In the genomic region with DNA sequence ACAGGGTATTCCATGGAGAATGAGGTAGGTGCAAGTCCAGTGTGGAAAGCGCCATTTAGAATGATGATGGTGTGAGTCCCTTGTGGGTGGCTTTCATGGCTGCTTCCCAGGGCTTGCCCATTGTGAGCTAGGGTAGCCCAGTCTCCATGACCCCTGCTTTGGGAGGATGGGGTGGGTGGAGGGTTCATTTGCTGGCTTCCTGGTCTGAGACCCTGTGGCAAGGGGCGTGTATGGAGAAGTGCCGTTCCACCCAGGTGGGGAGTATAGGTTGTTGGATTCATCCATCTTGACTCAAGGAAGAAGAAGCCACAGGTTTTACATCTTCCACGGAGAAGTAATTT, we compare ENCODE assay signal across 8 cellular contexts. TPM values are rescaled to one million over a fixed set of nuclear protein-coding genes. Genes with fewer than 3 reads are reported as not detected.
DNase-seq lines count a peak whose midpoint lies in the region; ATAC-seq and TF ChIP-seq lines count a peak whose summit lies in the region.
"Had no signal": no experiment of that assay in that cellular context is flagged by ENCODE, and none has a peak within 500 bp of the region (broad histone marks: within the 10 kb centered on the region; RNA-seq: fewer than 3 reads in every experiment).

No MANE protein-coding gene starts in this region.

- H3K9me3 ChIP-seq in mammary epithelial cell (replicated peaks; ENCODE audit: insufficient read depth, low read length): no peaks in the 10 kb centered on the region
- H3K9me3 ChIP-seq in tibial nerve: peaks cover 0 to 6% (median 1%) of the 10 kb centered on the region in 4 donors
- H3K9me3 ChIP-seq: ascending aorta had no signal

- peaks cover 82% of the 10 kb centered on the region for H3K79me2 ChIP-seq in mammary epithelial cell (ENCODE audit: insufficient read depth, low read length)

- no peak for TF ChIP-seq POLR2A in tibial nerve (IDR thresholded peaks at IDR 0.05)

- TF ChIP-seq CTCF in mammary epithelial cell (conservative IDR thresholded peaks at IDR 0.05 in 1 of 2, IDR thresholded peaks at IDR 0.05 in 1 of 2; ENCODE audit: extremely low read depth in 1 of 2, insufficient read depth in 1 of 2, low read depth in 1 of 2, low read length in 2 of 2): no peak
- no peak for TF ChIP-seq CTCF in tibial nerve (IDR thresholded peaks at IDR 0.05)

- H4K20me1 ChIP-seq in mammary epithelial cell (ENCODE audit: insufficient read depth, low read length): no peaks in the 10 kb centered on the region

- dilution Hi-C loops in mammary epithelial cell (cut with HindIII; ENCODE audit: low sequenced_read_pairs): no loop called here

- DNase-seq in mammary epithelial cell: no peak
- DNase-seq in tibial nerve (ENCODE audit: low spot score in 2 of 2): no peak
- no peak for DNase-seq in NCI-H1436 treated with DMSO at 0.1 percent for 48 hours (lab: John Stamatoyannopoulos, UW)
- DNase-seq in DMS79 (lab: John Stamatoyannopoulos, UW): no peak

- H2AFZ ChIP-seq in mammary epithelial cell (ENCODE audit: low read depth, low read length): no peak overlapping the region

- H3K4me1 ChIP-seq in mammary epithelial cell (ENCODE audit: insufficient read depth, low read length) (peaks cover 43% of the 10 kb centered on the region), tibial nerve (peaks cover 0 to 8% (median 2%) of the 10 kb centered on the region in 4 donors)
- H3K4me1 ChIP-seq: ascending aorta had no signal

- H3K27ac ChIP-seq in mammary epithelial cell (ENCODE audit: insufficient read depth, low read depth, low read length) (no peak overlapping the region), skin epidermis (peak overlapping the region in 19 of 21 experiments; percentile 4 to 99 (median 75)), tibial nerve (peak overlapping the region in 1 of 4 donors; percentile 63)
- H3K27ac ChIP-seq: ascending aorta had no signal

- BruUV-seq in mammary epithelial cell (replicated peaks; lab: Mats Ljungman, UMichigan): no TSS peak

- H3K27me3 ChIP-seq in mammary epithelial cell (ENCODE audit: insufficient read depth, low read length): no peaks in the 10 kb centered on the region
- H3K27me3 ChIP-seq in tibial nerve: no peaks in the 10 kb centered on the region
- H3K27me3 ChIP-seq: ascending aorta had no signal

- TF ChIP-seq EP300 in tibial nerve (IDR thresholded peaks at IDR 0.05): no peak

- peak overlapping the region; percentile 72 for H3K4me2 ChIP-seq in mammary epithelial cell (ENCODE audit: insufficient read depth, low read depth, low read length)

- WGBS in mammary epithelial cell (ENCODE audit: low coverage, missing lambda C conversion rate): 100% methylated on average over 4 of the region's 4 CpGs
- WGBS in tibial nerve, 2 donors: 86% methylated on average over 4 of the region's 4 CpGs

- ATAC-seq in GM19035 (IDR thresholded peaks at IDR 0.05; ENCODE audit: unreplicated experiment) (peak; percentile 22), HG03460 (IDR thresholded peaks at IDR 0.05; ENCODE audit: unreplicated experiment) (peak; percentile 5)

- intact Hi-C loops in mammary epithelial cell (cut with micrococcal nuclease): no loop called here

- H3K9ac ChIP-seq in mammary epithelial cell (ENCODE audit: insufficient read depth, low read length): no peak overlapping the region

- H3K4me3 ChIP-seq in mammary epithelial cell (replicated peaks in 1 of 3; ENCODE audit: insufficient read depth in 1 of 3, low read depth in 2 of 3, low read length in 3 of 3) (no peak overlapping the region), skin epidermis (peak overlapping the region; percentile 19 to 38 (median 33)), tibial nerve (peak overlapping the region in 2 of 4 donors; percentile 29 to 33)

- H3K36me3 ChIP-seq in mammary epithelial cell (ENCODE audit: insufficient read depth, low read length) (peaks cover 2% of the 10 kb centered on the region), tibial nerve (peaks cover 0 to 39% (median 0%) of the 10 kb centered on the region in 3 donors)

- in situ Hi-C loops in mammary epithelial cell (cut with MboI; ENCODE audit: low sequenced_read_pairs in 2 of 2): no loop called here

- CTCF ChIA-PET in mammary epithelial cell (lab: Charles Lee; ENCODE audit: low non-redundant PET): interaction anchor here (0.7 kb wide), 1 partner anchor 108 kb away, joined by 5 read pairs; no protein-coding TSS in a partner anchor

RNA-seq across cellular contexts. Expression of a gene that starts 27.7 kb away (rescaled TPM):
- 10 to 100 TPM; 73.2 to 75.6 TPM for total RNA-seq in mammary epithelial cell
- polyA plus RNA-seq in mammary epithelial cell: 66.2 TPM
- 107 TPM for polyA minus RNA-seq in mammary epithelial cell
- total RNA-seq in tibial nerve: 10 to 100 TPM; 41.1 to 46.3 (median 44.0) TPM

RNA-seq across cellular contexts. Expression of a gene that starts 48.9 kb away (rescaled TPM):
- under 1 TPM in 1 of 2 donors, not detected in 1; 0.17 TPM for total RNA-seq in mammary epithelial cell
- polyA plus RNA-seq in mammary epithelial cell: 0.02 TPM
- not detected for polyA minus RNA-seq in mammary epithelial cell
- 10 to 100 TPM in 1 of 4 donors, 1 to 10 TPM in 2, under 1 TPM in 1; 0.84 to 10.5 (median 3.3) TPM for total RNA-seq in tibial nerve

Comparison
In these comparisons a context has a peak if more than half of its experiments do, and no peak if none do; other contexts are left out.
1. H3K4me3 ChIP-seq: peak in skin epidermis (7 of 7); none in mammary epithelial cell (0 of 3).